9 cellular contexts compared by ENCODE assay signal in the genomic region with DNA sequence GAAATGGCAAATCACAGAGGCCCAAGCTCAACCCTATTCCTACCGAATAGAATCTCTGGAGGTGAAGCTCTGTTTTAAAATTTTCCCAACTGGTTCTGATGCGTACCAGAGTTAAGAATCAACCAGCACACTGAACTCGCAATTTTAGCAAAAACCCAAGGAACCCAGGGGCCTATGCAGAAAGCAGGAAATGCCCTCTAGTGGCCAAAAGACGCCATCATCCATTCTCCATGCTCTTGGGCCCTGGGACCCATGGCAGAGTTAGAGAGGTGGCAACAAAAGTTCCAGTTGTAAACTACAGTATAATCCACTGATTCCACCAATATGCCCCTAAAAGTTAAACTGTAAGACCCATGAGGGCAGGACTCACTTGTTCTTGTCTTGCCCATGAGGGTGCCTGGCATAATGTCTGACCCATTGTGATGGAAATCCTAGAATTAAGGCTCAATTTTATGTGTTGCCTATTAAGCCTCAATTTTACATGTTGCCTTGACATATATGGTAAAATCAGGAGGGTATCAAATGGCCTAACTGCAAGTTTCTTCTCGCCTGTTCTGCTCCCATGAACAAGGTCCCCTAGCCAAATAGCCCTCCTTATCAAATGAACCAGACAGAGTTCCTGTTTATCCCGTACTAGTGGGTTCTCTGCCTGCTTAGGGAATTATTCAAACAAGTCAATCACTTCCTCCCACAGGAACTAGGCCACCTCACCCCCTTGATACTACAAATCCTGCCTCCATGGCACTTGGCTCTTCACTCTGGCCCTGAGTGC.
A peak's percentile ranks its signal among the peaks of the same experiment; 100 is the strongest.
DNase-seq lines count a peak whose midpoint lies in the region; ATAC-seq and TF ChIP-seq lines count a peak whose summit lies in the region.
"Had no signal": no experiment of that assay in that cellular context is flagged by ENCODE, and none has a peak within 500 bp of the region (broad histone marks: within the 10 kb centered on the region; RNA-seq: fewer than 3 reads in every experiment).

No MANE protein-coding gene starts in this region.

- ATAC-seq in CD4-positive, alpha-beta T cell (ENCODE audit: poor library complexity): peak; percentile 71
- peak; percentile 86 for ATAC-seq in GM19463 (IDR thresholded peaks at IDR 0.05; ENCODE audit: unreplicated experiment)
- ATAC-seq in thoracic aorta (ENCODE audit: insufficient number of reproducible peaks, low FRiP score, low read depth): peak; percentile 42

- H3K36me3 ChIP-seq in OCI-LY3 (replicated peaks; ENCODE audit: low read depth, low read length) (no peaks in the 10 kb centered on the region), thoracic aorta (no peaks in the 10 kb centered on the region)

- H3K79me2 ChIP-seq in OCI-LY3 (ENCODE audit: low read length): no peaks in the 10 kb centered on the region

- H3K27ac ChIP-seq in CD4-positive, alpha-beta T cell (ENCODE audit: low read depth, low read length): no peak overlapping the region
- H3K27ac ChIP-seq in OCI-LY3 (ENCODE audit: low read length): no peak overlapping the region
- no peak overlapping the region for H3K27ac ChIP-seq in thoracic aorta

- no peak overlapping the region for H3K9ac ChIP-seq in OCI-LY3 (ENCODE audit: low read length)

- peaks cover 20% of the 10 kb centered on the region for H3K27me3 Mint-ChIP-seq in CD4-positive, alpha-beta T cell
- peaks cover 3% of the 10 kb centered on the region for H3K27me3 Mint-ChIP-seq in nephron (ENCODE audit: low read depth)

- no peaks in the 10 kb centered on the region for H4K20me1 ChIP-seq in OCI-LY3 (ENCODE audit: insufficient read depth, low read length)

- no peak overlapping the region for H3K27ac Mint-ChIP-seq in CD4-positive, alpha-beta T cell
- no peak overlapping the region for H3K27ac Mint-ChIP-seq in nephron
- H3K27ac Mint-ChIP-seq: activated naive CD4-positive, alpha-beta T cell treated with anti-CD3 and anti-CD28 coated beads, Interleukin-2, amount 50 U/mL, for 24 hours had no signal

- H3K9me3 ChIP-seq in CD4-positive, alpha-beta T cell (ENCODE audit: control insufficient read depth, low read length): no peaks in the 10 kb centered on the region
- H3K9me3 ChIP-seq in OCI-LY3 (ENCODE audit: insufficient read depth, low read length) (no peaks in the 10 kb centered on the region), thoracic aorta (no peaks in the 10 kb centered on the region)

- peaks cover 15% of the 10 kb centered on the region for H3K4me1 ChIP-seq in OCI-LY3 (ENCODE audit: low read length)
- no peaks in the 10 kb centered on the region for H3K4me1 ChIP-seq in thoracic aorta (ENCODE audit: control insufficient read depth in 1 of 2, low read depth in 2 of 2)

- peaks cover 4% of the 10 kb centered on the region for H3K27me3 ChIP-seq in CD4-positive, alpha-beta T cell (ENCODE audit: control insufficient read depth, insufficient read depth, low read length)
- no peaks in the 10 kb centered on the region for H3K27me3 ChIP-seq in OCI-LY3 (ENCODE audit: low read depth, low read length)
- no peaks in the 10 kb centered on the region for H3K27me3 ChIP-seq in thoracic aorta (replicated peaks; ENCODE audit: insufficient read depth)

- H3K4me3 ChIP-seq in OCI-LY3 (ENCODE audit: low read length): no peak overlapping the region
- H3K4me3 ChIP-seq in thoracic aorta: no peak overlapping the region

- no peak overlapping the region for H3K4me3 Mint-ChIP-seq in CD4-positive, alpha-beta T cell
- no peak overlapping the region for H3K4me3 Mint-ChIP-seq in nephron
- H3K4me3 Mint-ChIP-seq: activated naive CD4-positive, alpha-beta T cell treated with anti-CD3 and anti-CD28 coated beads, Interleukin-2, amount 50 U/mL, for 24 hours had no signal

- DNase-seq in CD4-positive, alpha-beta T cell: peak; percentile 23 to 47 (median 41)
- DNase-seq in HS-27A (ENCODE audit: low read depth): peak; percentile 50
- peak; percentile 48 for DNase-seq in activated T-cell treated with anti-CD3 and anti-CD28 coated beads for 4 hours
- DNase-seq in fibroblast of gingiva (ENCODE audit: low read depth): peak; percentile 66
- no peak for DNase-seq in thoracic aorta (ENCODE audit: low spot score)

- no peaks in the 10 kb centered on the region for H3K9me3 Mint-ChIP-seq in CD4-positive, alpha-beta T cell
- no peaks in the 10 kb centered on the region for H3K9me3 Mint-ChIP-seq in nephron
- H3K9me3 Mint-ChIP-seq: activated naive CD4-positive, alpha-beta T cell treated with anti-CD3 and anti-CD28 coated beads, Interleukin-2, amount 50 U/mL, for 24 hours had no signal

- peak overlapping the region; percentile 45 for H3K4me2 ChIP-seq in OCI-LY3 (ENCODE audit: low read length)

- peak; percentile 85 for TF ChIP-seq CTCF in CD4-positive, alpha-beta T cell (IDR thresholded peaks at IDR 0.05)
- TF ChIP-seq CTCF in OCI-LY3 (IDR thresholded peaks at IDR 0.05; ENCODE audit: low read depth, low read length) (peak; percentile 95), nephron (IDR thresholded peaks at IDR 0.05; ENCODE audit: unreplicated experiment in 3 of 3) (peak; percentile 73 to 84 (median 80)), thoracic aorta (IDR thresholded peaks at IDR 0.05) (peak; percentile 64)

- H3K36me3 Mint-ChIP-seq in CD4-positive, alpha-beta T cell (ENCODE audit: low read depth): no peaks in the 10 kb centered on the region
- H3K36me3 Mint-ChIP-seq in nephron (ENCODE audit: low read depth): no peaks in the 10 kb centered on the region
- H3K36me3 Mint-ChIP-seq: activated naive CD4-positive, alpha-beta T cell treated with anti-CD3 and anti-CD28 coated beads, Interleukin-2, amount 50 U/mL, for 24 hours had no signal

- intact Hi-C loops in CD4-positive, alpha-beta T cell (cut with DNase I, micrococcal nuclease): loop anchor here (2.0 to 10.0 kb wide), 4 partner anchors 206 to 1026 kb away; no protein-coding TSS in a partner anchor

- no peaks in the 10 kb centered on the region for H3K4me1 Mint-ChIP-seq in CD4-positive, alpha-beta T cell (ENCODE audit: low read depth)
- peaks cover 22% of the 10 kb centered on the region for H3K4me1 Mint-ChIP-seq in nephron

- CTCF ChIA-PET in CD4-positive, alpha-beta T cell (lab: Charles Lee): interaction anchor here (0.5 to 0.6 kb wide), 2 partner anchors 347 to 711 kb away, joined by 4 read pairs; no protein-coding TSS in a partner anchor

- POLR2A ChIA-PET in CD4-positive, alpha-beta T cell (lab: Charles Lee): no interaction called here

- peak overlapping the region; percentile 79 for H2AFZ ChIP-seq in OCI-LY3 (ENCODE audit: low read depth, low read length)
